Comparison of ENCODE assay signal across 16 cellular contexts in genomic region chr14:82854851-82855250, GRCh38.
"Had no signal": no experiment of that assay in that cellular context is flagged by ENCODE, and none has a peak within 500 bp of the region (broad histone marks: within the 10 kb centered on the region; RNA-seq: fewer than 3 reads in every experiment).

No MANE protein-coding gene starts in this region.

- H3K4me1 Mint-ChIP-seq: activated CD4-positive, alpha-beta T cell treated with anti-CD3 and anti-CD28 coated beads for 36 hours; activated naive CD8-positive, alpha-beta T cell treated with anti-CD3 and anti-CD28 coated beads, Interleukin-2, amount 50 U/mL, for 24 hours; memory B cell; stimulated activated naive CD8-positive, alpha-beta T cell treated with anti-CD3 and anti-CD28 coated beads, Interleukin-15, amount 100 ng/mL, for 72 hours had no signal

- ATAC-seq: activated CD4-positive, alpha-beta T cell treated with anti-CD3 and anti-CD28 coated beads for 36 hours; activated CD8-positive, alpha-beta T cell treated with anti-CD3 and anti-CD28 coated beads, Interleukin-2, amount 10 ng/mL, durations not matched to agents 7 days and 5 days; activated naive CD8-positive, alpha-beta T cell treated with anti-CD3 and anti-CD28 coated beads, Interleukin-2, amount 50 U/mL, for 24 hours; foreskin keratinocyte; pancreas; stimulated activated naive CD8-positive, alpha-beta T cell treated with anti-CD3 and anti-CD28 coated beads, Interleukin-15, amount 100 ng/mL, for 72 hours had no signal

- H3K9me3 Mint-ChIP-seq: neural crest cell had no signal

- H3K36me3 Mint-ChIP-seq: memory B cell had no signal

- H3K9me3 ChIP-seq: ascending aorta, left ventricle myocardium inferior, pancreas, testis had no signal

- H3K36me3 ChIP-seq: ascending aorta, left ventricle myocardium inferior, pancreas had no signal

- H3K27ac Mint-ChIP-seq: activated CD4-positive, alpha-beta T cell treated with anti-CD3 and anti-CD28 coated beads for 36 hours; activated CD8-positive, alpha-beta T cell treated with anti-CD3 and anti-CD28 coated beads, Interleukin-2, amount 10 ng/mL, durations not matched to agents 7 days and 5 days; activated naive CD8-positive, alpha-beta T cell treated with anti-CD3 and anti-CD28 coated beads, Interleukin-2, amount 50 U/mL, for 24 hours; activated T-helper 1 cell treated with anti-CD3 and anti-CD28 coated beads, Interleukin-12 subunit alpha, Interleukin-12 subunit beta, Interleukin-2, Interleukin-4 antibody, amounts not matched to agents 30 ng/mL and 10 ng/mL and 1 ng/mL, durations not matched to agents 14 hours and 24 hours and 36 hours; memory B cell had no signal

- H3K27me3 Mint-ChIP-seq: activated CD4-positive, alpha-beta T cell treated with anti-CD3 and anti-CD28 coated beads for 36 hours; activated naive CD8-positive, alpha-beta T cell treated with anti-CD3 and anti-CD28 coated beads, Interleukin-2, amount 50 U/mL, for 24 hours; memory B cell; stimulated activated naive CD8-positive, alpha-beta T cell treated with anti-CD3 and anti-CD28 coated beads, Interleukin-15, amount 100 ng/mL, for 72 hours had no signal

- H3K27ac ChIP-seq: ascending aorta, foreskin keratinocyte, left ventricle myocardium inferior, pancreas, testis had no signal

- H3K27me3 ChIP-seq: ascending aorta, foreskin keratinocyte, testis had no signal

- H3K4me3 ChIP-seq: ascending aorta, left ventricle myocardium inferior, pancreas, testis had no signal

- H3K4me1 ChIP-seq: ascending aorta, foreskin keratinocyte, left ventricle myocardium inferior, pancreas, testis had no signal

- DNase-seq: activated CD4-positive, alpha-beta T cell treated with anti-CD3 and anti-CD28 coated beads for 36 hours; activated CD8-positive, alpha-beta T cell treated with anti-CD3 and anti-CD28 coated beads, Interleukin-2, amount 10 ng/mL, durations not matched to agents 7 days and 5 days; activated naive CD4-positive, alpha-beta T cell; activated naive CD8-positive, alpha-beta T cell treated with anti-CD3 and anti-CD28 coated beads, Interleukin-2, amount 50 U/mL, for 24 hours; foreskin keratinocyte; head of caudate nucleus; left ventricle myocardium inferior; pancreas; stimulated activated CD4-positive, alpha-beta T cell treated with anti-CD3 and anti-CD28 coated beads, Interleukin-4, amount 100 ng/mL, for 4 hours; stimulated activated naive CD8-positive, alpha-beta T cell treated with anti-CD3 and anti-CD28 coated beads, Interleukin-15, amount 100 ng/mL, for 72 hours; T-helper 9 cell; testis had no signal

- H3K4me3 Mint-ChIP-seq: activated CD4-positive, alpha-beta T cell treated with anti-CD3 and anti-CD28 coated beads for 36 hours; activated CD8-positive, alpha-beta T cell treated with anti-CD3 and anti-CD28 coated beads, Interleukin-2, amount 10 ng/mL, durations not matched to agents 7 days and 5 days; activated naive CD8-positive, alpha-beta T cell treated with anti-CD3 and anti-CD28 coated beads, Interleukin-2, amount 50 U/mL, for 24 hours; activated T-helper 1 cell treated with anti-CD3 and anti-CD28 coated beads, Interleukin-12 subunit alpha, Interleukin-12 subunit beta, Interleukin-2, Interleukin-4 antibody, amounts not matched to agents 30 ng/mL and 10 ng/mL and 1 ng/mL, durations not matched to agents 14 hours and 24 hours and 36 hours; memory B cell; neural crest cell; stimulated activated naive CD8-positive, alpha-beta T cell treated with anti-CD3 and anti-CD28 coated beads, Interleukin-15, amount 100 ng/mL, for 72 hours had no signal
